In the genomic region with DNA sequence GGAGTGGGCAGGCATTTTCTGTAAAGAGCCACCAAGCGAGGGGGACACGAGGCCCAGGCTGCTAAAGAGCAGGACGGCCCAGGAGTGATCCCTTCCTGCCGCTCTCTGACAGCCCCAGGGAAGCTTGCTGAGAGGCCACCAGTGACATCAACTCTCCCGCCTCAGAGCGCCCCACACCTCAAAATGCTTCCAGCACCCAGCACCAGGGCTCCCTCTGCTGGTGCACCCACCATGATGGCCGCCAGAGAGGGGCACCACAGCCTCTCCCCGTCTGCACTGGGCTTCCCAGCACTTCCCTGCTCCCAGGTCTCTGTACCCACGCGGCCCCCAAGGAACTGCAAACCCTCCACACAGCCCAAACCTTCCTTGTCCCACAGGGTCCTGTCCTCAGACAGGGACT, we compare ENCODE assay signal across 1 cellular context.
TF ChIP-seq lines count a peak whose summit lies in the region.

No MANE protein-coding gene starts in this region.

TF ChIP-seq in IMR-90, 13 proteins besides CTCF, POLR2A, EP300 and RAD21:
- TF ChIP-seq, protein P1, sequence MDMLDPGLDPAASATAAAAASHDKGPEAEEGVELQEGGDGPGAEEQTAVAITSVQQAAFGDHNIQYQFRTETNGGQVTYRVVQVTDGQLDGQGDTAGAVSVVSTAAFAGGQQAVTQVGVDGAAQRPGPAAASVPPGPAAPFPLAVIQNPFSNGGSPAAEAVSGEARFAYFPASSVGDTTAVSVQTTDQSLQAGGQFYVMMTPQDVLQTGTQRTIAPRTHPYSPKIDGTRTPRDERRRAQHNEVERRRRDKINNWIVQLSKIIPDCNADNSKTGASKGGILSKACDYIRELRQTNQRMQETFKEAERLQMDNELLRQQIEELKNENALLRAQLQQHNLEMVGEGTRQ (IDR thresholded peaks at IDR 0.05; ENCODE audit: low read depth, low read length): no peak
- TF ChIP-seq FOS (IDR thresholded peaks at IDR 0.05; ENCODE audit: low read depth, low read length): no peak
- TF ChIP-seq CEBPB (IDR thresholded peaks at IDR 0.05; ENCODE audit: low read depth, low read length): no peak
